Comparison of ENCODE assay signal across 8 cellular contexts in the genomic region with DNA sequence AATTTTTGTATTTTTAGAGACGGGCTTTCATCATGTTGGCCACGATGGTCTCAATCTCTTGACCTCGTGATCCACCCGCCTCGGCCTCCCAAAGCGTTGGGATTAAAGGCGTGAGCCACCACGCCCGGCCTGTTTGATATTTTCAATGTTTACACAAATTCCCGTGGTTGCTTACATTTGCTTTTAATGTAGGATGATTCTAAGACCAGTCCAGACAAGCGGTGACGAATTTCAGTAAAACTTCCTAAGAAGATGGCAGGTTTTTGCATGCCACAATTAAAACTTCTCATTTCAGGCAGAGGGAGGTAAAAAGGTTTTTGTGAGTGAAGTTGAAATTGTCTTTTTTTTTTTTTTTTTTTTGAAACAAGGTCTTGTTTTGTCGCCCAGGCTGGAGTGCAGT.
"Had no signal": no experiment of that assay in that cellular context is flagged by ENCODE, and none has a peak within 500 bp of the region (broad histone marks: within the 10 kb centered on the region; RNA-seq: fewer than 3 reads in every experiment).

No MANE protein-coding gene starts in this region.

- H3K4me1 Mint-ChIP-seq: IgD-negative memory B cell had no signal

- H3K4me3 ChIP-seq: HAP-1 had no signal

- DNase-seq: GOT3, H7, HFFc6, KBM-7 had no signal

- H3K36me3 Mint-ChIP-seq: IgD-negative memory B cell had no signal

- H3K4me3 Mint-ChIP-seq: HFFc6, IgD-negative memory B cell had no signal

- H3K27ac Mint-ChIP-seq: HFFc6, IgD-negative memory B cell had no signal

- H3K36me3 ChIP-seq: HAP-1 had no signal

- FAIRE-seq: HTR-8/SVneo had no signal

- H3K27me3 Mint-ChIP-seq: IgD-negative memory B cell had no signal

- H3K9me3 Mint-ChIP-seq: HFFc6, IgD-negative memory B cell had no signal

- ATAC-seq: HCT116 had no signal
